Comparison of ENCODE assay signal across 8 cellular contexts in genomic region chrX:154002215-154002719, GRCh38. TPM values are rescaled to one million over a fixed set of nuclear protein-coding genes. Genes with fewer than 3 reads are reported as not detected.
DNase-seq lines count a peak whose midpoint lies in the region; ATAC-seq and TF ChIP-seq lines count a peak whose summit lies in the region.

No MANE protein-coding gene starts in this region.

- H3K36me3 Mint-ChIP-seq in central memory CD8-positive, alpha-beta T cell (ENCODE audit: insufficient read depth): peaks cover 1% of the 10 kb centered on the region

- no peak overlapping the region for H4K8ac ChIP-seq in mesendoderm (ENCODE audit: low read depth, low read length)

- no peak overlapping the region for H2BK15ac ChIP-seq in mesendoderm (replicated peaks; ENCODE audit: low read depth)

- H3K79me1 ChIP-seq in mesendoderm (ENCODE audit: low read length): no peaks in the 10 kb centered on the region

- TF ChIP-seq POLR2A in prostate gland (IDR thresholded peaks at IDR 0.05): no peak

- H2AK5ac ChIP-seq in mesendoderm (ENCODE audit: low read length): no peak overlapping the region

- H3K4me3 Mint-ChIP-seq in central memory CD8-positive, alpha-beta T cell: peak overlapping the region; percentile 74

- H3K23ac ChIP-seq in mesendoderm (ENCODE audit: low read length): no peak overlapping the region

- H2BK120ac ChIP-seq in mesendoderm (ENCODE audit: low read depth, low read length): no peak overlapping the region

- H3K9me3 ChIP-seq in prostate gland: no peaks in the 10 kb centered on the region

- intact Hi-C loops in prostate gland (cut with DNase I): no loop called here

- H3K56ac ChIP-seq in mesendoderm (ENCODE audit: low read length): peak overlapping the region; percentile 76

- no peaks in the 10 kb centered on the region for H3K9me3 Mint-ChIP-seq in central memory CD8-positive, alpha-beta T cell

- H2BK5ac ChIP-seq in mesendoderm (ENCODE audit: low read length): no peak overlapping the region

- peak overlapping the region; percentile 33 for H3K18ac ChIP-seq in mesendoderm (ENCODE audit: low read length)

- no peaks in the 10 kb centered on the region for H3K79me2 ChIP-seq in mesendoderm (ENCODE audit: control insufficient read depth, insufficient read depth, low read length)

- no CpG with 5 or more reads among the region's 17 CpGs for WGBS in mesendoderm (ENCODE audit: extremely low coverage, insufficient coverage, low lambda C conversion rate)
- WGBS in prostate gland: 63% methylated on average over 17 of the region's 17 CpGs

- no peaks in the 10 kb centered on the region for H3K36me3 ChIP-seq in mesendoderm (ENCODE audit: control insufficient read depth, insufficient read depth, low read length)
- H3K36me3 ChIP-seq in prostate gland: no peaks in the 10 kb centered on the region

- peaks cover 22% of the 10 kb centered on the region for H3K4me1 Mint-ChIP-seq in central memory CD8-positive, alpha-beta T cell

- no peak overlapping the region for H3K27ac ChIP-seq in mesendoderm (ENCODE audit: low read depth, low read length)
- no peak overlapping the region for H3K27ac ChIP-seq in prostate gland

- peak in 2 of 3 experiments; percentile 57 to 89 for DNase-seq in NCI-H1417 (lab: John Stamatoyannopoulos, UW)
- DNase-seq in NCI-H1417 treated with DMSO at 0.1 percent for 48 hours (lab: John Stamatoyannopoulos, UW): no peak
- DNase-seq in HUDEP-2 (lab: John Stamatoyannopoulos, UW; ENCODE audit: unreplicated experiment in 76 of 76): peak in 67 of 76 experiments; percentile 1 to 76 (median 43)
- DNase-seq in SIG-M5 treated with dmso at 0.1 percent for 504 hours (lab: John Stamatoyannopoulos, UW; ENCODE audit: unreplicated experiment): peak; percentile 87
- DNase-seq in central memory CD8-positive, alpha-beta T cell (ENCODE audit: low spot score in 2 of 2): peak in 1 of 2 donors; percentile 38
- DNase-seq in mesendoderm: peak; percentile 73
- no peak for DNase-seq in HCEC 1CT
- DNase-seq in prostate gland (ENCODE audit: low spot score): no peak

- no peak overlapping the region for H4K5ac ChIP-seq in mesendoderm (ENCODE audit: low read length)

- no peak overlapping the region for H3K4me2 ChIP-seq in mesendoderm (ENCODE audit: low read length)

- H3K9ac ChIP-seq in mesendoderm (ENCODE audit: low read length): no peak overlapping the region

- H3K4me3 ChIP-seq in mesendoderm (ENCODE audit: low read length) (no peak overlapping the region), prostate gland (no peak overlapping the region)

- H3K27ac Mint-ChIP-seq in central memory CD8-positive, alpha-beta T cell (ENCODE audit: low read depth): peak overlapping the region; percentile 78

- no peak for TF ChIP-seq CTCF in prostate gland (IDR thresholded peaks at IDR 0.05)

- H3K27me3 ChIP-seq in mesendoderm (ENCODE audit: insufficient read depth, low read length, poor library complexity) (no peaks in the 10 kb centered on the region), prostate gland (replicated peaks; ENCODE audit: insufficient read depth) (no peaks in the 10 kb centered on the region)

- H3K4me1 ChIP-seq in mesendoderm (ENCODE audit: control insufficient read depth, low read depth, low read length) (no peaks in the 10 kb centered on the region), prostate gland (replicated peaks) (no peaks in the 10 kb centered on the region)

- no peaks in the 10 kb centered on the region for H3K27me3 Mint-ChIP-seq in central memory CD8-positive, alpha-beta T cell

- peak overlapping the region; percentile 22 for H3K4ac ChIP-seq in mesendoderm (ENCODE audit: low read depth, low read length)

- peak; percentile 89 for ATAC-seq in central memory CD8-positive, alpha-beta T cell (replicated peaks; ENCODE audit: extremely low read depth, poor library complexity, severe bottlenecking)

RNA-seq across cellular contexts. Expression of gene IRAK1, which starts 17.4 kb away (rescaled TPM):
- polyA plus RNA-seq in mesendoderm (2013, experiment 1 of 2): 41.3 TPM
- polyA plus RNA-seq in mesendoderm (2013, experiment 2 of 2): 39.9 TPM
- 100 to 1,000 TPM; 113 to 122 TPM for total RNA-seq in prostate gland

RNA-seq across cellular contexts. Expression of gene TMEM187, which starts 29.7 kb away (rescaled TPM):
- 1.2 TPM for polyA plus RNA-seq in mesendoderm (2013, experiment 1 of 2)
- polyA plus RNA-seq in mesendoderm (2013, experiment 2 of 2): 1.2 TPM
- 10 to 100 TPM; 16.9 to 18.2 TPM for total RNA-seq in prostate gland

RNA-seq across cellular contexts. Expression of gene HCFC1, which starts 30.6 kb away (rescaled TPM):
- 76.6 TPM for polyA plus RNA-seq in mesendoderm (2013, experiment 1 of 2)
- polyA plus RNA-seq in mesendoderm (2013, experiment 2 of 2): 74.0 TPM
- 100 to 1,000 TPM in 1 of 2 donors, 10 to 100 TPM in 1; 67.7 to 115 TPM for total RNA-seq in prostate gland

RNA-seq across cellular contexts. Expression of gene RENBP, which starts 57.8 kb away (rescaled TPM):
- polyA plus RNA-seq in mesendoderm (2013, experiment 1 of 2): 1.8 TPM
- 1.7 TPM for polyA plus RNA-seq in mesendoderm (2013, experiment 2 of 2)
- 1 to 10 TPM; 2.4 to 4.4 TPM for total RNA-seq in prostate gland

Comparison
In these comparisons a context has a peak if more than half of its experiments do, and no peak if none do; other contexts are left out.
1. DNase-seq: peak in NCI-H1417 (2 of 3), HUDEP-2 (67 of 76), SIG-M5 treated with dmso at 0.1 percent for 504 hours (single experiment) and mesendoderm (single experiment); none in NCI-H1417 treated with DMSO at 0.1 percent for 48 hours (single experiment), HCEC 1CT (single experiment) and prostate gland (single experiment).